In genomic region chr2:49265471-49265870, GRCh38 we compare ENCODE assay signal across 16 cellular contexts.
A peak's percentile ranks its signal among the peaks of the same experiment; 100 is the strongest.
DNase-seq lines count a peak whose midpoint lies in the region; ATAC-seq and TF ChIP-seq lines count a peak whose summit lies in the region.
"Had no signal": no experiment of that assay in that cellular context is flagged by ENCODE, and none has a peak within 500 bp of the region (broad histone marks: within the 10 kb centered on the region; RNA-seq: fewer than 3 reads in every experiment).

No MANE protein-coding gene starts in this region.

- H3K27ac ChIP-seq in upper lobe of left lung (peak overlapping the region in 3 of 4 donors; percentile 10 to 38 (median 23)), psoas muscle (no peak overlapping the region)
- H3K27ac ChIP-seq: 22Rv1 had no signal

- H3K4me1 ChIP-seq in upper lobe of left lung (no peaks in the 10 kb centered on the region), psoas muscle (no peaks in the 10 kb centered on the region)

- TF ChIP-seq EP300 in upper lobe of left lung (IDR thresholded peaks at IDR 0.05) = no peak

- H3K4me3 Mint-ChIP-seq in natural killer cell = no peak overlapping the region
- H3K4me3 Mint-ChIP-seq: CD14-positive monocyte; CD8-positive, alpha-beta T cell had no signal

- H3K36me3 ChIP-seq in upper lobe of left lung = no peaks in the 10 kb centered on the region
- H3K36me3 ChIP-seq in psoas muscle (ENCODE audit: insufficient read depth in 1 of 2, low read depth in 1 of 2) = no peaks in the 10 kb centered on the region
- H3K36me3 ChIP-seq: HAP-1 had no signal

- no peaks in the 10 kb centered on the region for H3K27me3 Mint-ChIP-seq in natural killer cell (ENCODE audit: low read depth in 2 of 2)

- H3K4me3 ChIP-seq in upper lobe of left lung = no peak overlapping the region
- no peak overlapping the region for H3K4me3 ChIP-seq in psoas muscle
- H3K4me3 ChIP-seq: HAP-1 had no signal

- no peaks in the 10 kb centered on the region for H3K4me1 Mint-ChIP-seq in natural killer cell
- H3K4me1 Mint-ChIP-seq: CD14-positive monocyte had no signal

- DNase-seq in amniotic epithelial cell (ENCODE audit: low read depth) (peak; percentile 40), glomerular endothelial cell (ENCODE audit: extremely low read depth, low read depth, low spot score) (peak; percentile 66), lung microvascular endothelial cell (ENCODE audit: low read depth in 2 of 2) (peak; percentile 7 to 82), upper lobe of left lung (no peak), natural killer cell (no peak), SKM-1 treated with dmso at 0.1 percent for 144 hours (lab: John Stamatoyannopoulos, UW; ENCODE audit: unreplicated experiment) (no peak), psoas muscle (no peak)
- DNase-seq: CD8-positive, alpha-beta T cell; COR-L47; DMS153; DMS79 treated with DMSO at 0.1 percent for 48 hours; EL had no signal

- no peaks in the 10 kb centered on the region for H3K36me3 Mint-ChIP-seq in natural killer cell
- H3K36me3 Mint-ChIP-seq: CD14-positive monocyte; CD8-positive, alpha-beta T cell had no signal

- no peak for TF ChIP-seq POLR2A in upper lobe of left lung (IDR thresholded peaks at IDR 0.05)

- ATAC-seq in upper lobe of left lung (ENCODE audit: low FRiP score in 2 of 2) (no peak), natural killer cell (no peak), psoas muscle (no peak)
- ATAC-seq: CD8-positive, alpha-beta T cell; HepG2 had no signal

- H3K27me3 ChIP-seq in upper lobe of left lung (no peaks in the 10 kb centered on the region), psoas muscle (ENCODE audit: insufficient read depth in 3 of 3, low read length in 2 of 3) (peaks cover 0 to 2% (median 0%) of the 10 kb centered on the region in 3 donors)

- intact Hi-C loops in natural killer cell (cut with micrococcal nuclease) = no loop called here
- intact Hi-C loops in psoas muscle (cut with DNase I) = no loop called here

- H3K27ac Mint-ChIP-seq in natural killer cell = no peak overlapping the region
- H3K27ac Mint-ChIP-seq: CD14-positive monocyte; CD8-positive, alpha-beta T cell had no signal

- peaks cover 3 to 4% of the 10 kb centered on the region in 2 donors for H3K9me3 Mint-ChIP-seq in natural killer cell
- H3K9me3 Mint-ChIP-seq: CD8-positive, alpha-beta T cell had no signal

- TF ChIP-seq CTCF in upper lobe of left lung (IDR thresholded peaks at IDR 0.05) (no peak), natural killer cell (IDR thresholded peaks at IDR 0.05) (no peak), psoas muscle (IDR thresholded peaks at IDR 0.05) (no peak)

- H3K9me3 ChIP-seq in upper lobe of left lung (no peaks in the 10 kb centered on the region), psoas muscle (no peaks in the 10 kb centered on the region)
- H3K9me3 ChIP-seq: HAP-1 had no signal

- WGBS in upper lobe of left lung, 2 donors = 48 to 66% methylated on average over 2 of the region's 2 CpGs
- WGBS in psoas muscle, 3 donors = 54 to 72% (median 67%) methylated on average over 2 of the region's 2 CpGs

Comparison
In these comparisons a context has a peak if more than half of its experiments do, and no peak if none do; other contexts are left out.
1. DNase-seq: peak in amniotic epithelial cell (single experiment), glomerular endothelial cell (single experiment) and lung microvascular endothelial cell (2 of 2); none in upper lobe of left lung (0 of 2), natural killer cell (single experiment), SKM-1 treated with dmso at 0.1 percent for 144 hours (single experiment) and psoas muscle (0 of 2).